Comparison of ENCODE assay signal across 14 cellular contexts in the genomic region with DNA sequence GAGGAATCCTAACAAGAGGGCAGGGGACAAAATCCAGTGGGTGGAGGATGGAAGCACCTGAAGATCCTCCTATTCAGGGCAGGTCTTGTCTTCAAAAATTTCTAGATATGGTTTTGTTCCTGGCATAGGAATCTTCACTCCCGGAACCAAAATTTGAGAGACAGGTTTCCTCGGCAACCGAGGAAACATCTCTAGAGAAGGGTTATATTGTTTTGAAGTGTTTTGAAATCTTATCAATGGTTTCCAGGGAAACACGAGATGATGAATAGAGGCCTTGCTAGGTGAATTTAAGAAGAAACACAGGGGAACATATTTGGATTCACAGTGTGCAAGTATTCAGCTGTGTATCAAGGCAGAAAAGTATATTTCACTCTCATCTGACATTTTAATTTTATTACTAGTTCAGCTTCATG.
DNase-seq lines count a peak whose midpoint lies in the region; ATAC-seq and TF ChIP-seq lines count a peak whose summit lies in the region.
"Had no signal": no experiment of that assay in that cellular context is flagged by ENCODE, and none has a peak within 500 bp of the region (broad histone marks: within the 10 kb centered on the region; RNA-seq: fewer than 3 reads in every experiment).

No MANE protein-coding gene starts in this region.

- no peak overlapping the region for H3K4me3 Mint-ChIP-seq in osteocyte (ENCODE audit: unreplicated experiment)
- no peak overlapping the region for H3K4me3 Mint-ChIP-seq in CD4-positive, alpha-beta T cell
- H3K4me3 Mint-ChIP-seq: activated B cell treated with CpG ODN at 0.5 μM for 24 hours, memory B cell had no signal

- TF ChIP-seq CTCF in gastroesophageal sphincter (IDR thresholded peaks at IDR 0.05) = peak in 1 of 4 experiments; percentile 31
- TF ChIP-seq CTCF in osteocyte (IDR thresholded peaks at IDR 0.05) = no peak
- no peak for TF ChIP-seq CTCF in CD4-positive, alpha-beta T cell (IDR thresholded peaks at IDR 0.05)

- peak overlapping the region; percentile 67 to 77 (median 72) for H3K27ac ChIP-seq in gastroesophageal sphincter
- H3K27ac ChIP-seq in CD4-positive, alpha-beta T cell (ENCODE audit: low read depth, low read length) = no peak overlapping the region
- H3K27ac ChIP-seq: body of pancreas had no signal

- ATAC-seq in gastroesophageal sphincter (no peak), HG02970 (IDR thresholded peaks at IDR 0.05; ENCODE audit: low FRiP score, unreplicated experiment) (no peak)
- ATAC-seq in CD4-positive, alpha-beta T cell (ENCODE audit: poor library complexity) = no peak

- no peaks in the 10 kb centered on the region for H3K27me3 ChIP-seq in gastroesophageal sphincter
- no peaks in the 10 kb centered on the region for H3K27me3 ChIP-seq in CD4-positive, alpha-beta T cell (ENCODE audit: control insufficient read depth, insufficient read depth, low read length)
- H3K27me3 ChIP-seq: body of pancreas had no signal

- peak; percentile 21 for DNase-seq in HT1080 (ENCODE audit: low read depth)
- DNase-seq in NCI-H748 treated with DMSO at 0.1 percent for 48 hours (lab: John Stamatoyannopoulos, UW) = peak; percentile 67
- DNase-seq in osteocyte (ENCODE audit: extremely low spot score, unreplicated experiment) = no peak
- DNase-seq in activated CD8-positive, alpha-beta memory T cell treated with anti-CD3 and anti-CD28 coated beads for 24 hours = no peak
- DNase-seq in CD4-positive, alpha-beta T cell = no peak
- DNase-seq: activated B cell treated with CpG ODN at 0.5 μM for 24 hours, body of pancreas, foreskin melanocyte, NCI-H1048, NCI-H510A had no signal

- no peaks in the 10 kb centered on the region for H3K36me3 ChIP-seq in gastroesophageal sphincter
- H3K36me3 ChIP-seq: HAP-1 had no signal

- POLR2A ChIA-PET in CD4-positive, alpha-beta T cell (lab: Charles Lee) = no interaction called here

- no peaks in the 10 kb centered on the region for H3K9me3 Mint-ChIP-seq in osteocyte (ENCODE audit: unreplicated experiment)
- H3K9me3 Mint-ChIP-seq in CD4-positive, alpha-beta T cell = peaks cover 3% of the 10 kb centered on the region
- H3K9me3 Mint-ChIP-seq: activated B cell treated with CpG ODN at 0.5 μM for 24 hours had no signal

- peak overlapping the region; percentile 68 for H3K27ac Mint-ChIP-seq in osteocyte (ENCODE audit: unreplicated experiment)
- H3K27ac Mint-ChIP-seq in CD4-positive, alpha-beta T cell = no peak overlapping the region
- H3K27ac Mint-ChIP-seq: activated B cell treated with CpG ODN at 0.5 μM for 24 hours, memory B cell had no signal

- H3K4me1 Mint-ChIP-seq in osteocyte (ENCODE audit: unreplicated experiment) = peaks cover 11% of the 10 kb centered on the region
- H3K4me1 Mint-ChIP-seq in CD4-positive, alpha-beta T cell (ENCODE audit: low read depth) = no peaks in the 10 kb centered on the region
- H3K4me1 Mint-ChIP-seq: activated B cell treated with CpG ODN at 0.5 μM for 24 hours, memory B cell had no signal

- no peaks in the 10 kb centered on the region for H3K27me3 Mint-ChIP-seq in osteocyte (ENCODE audit: unreplicated experiment)
- peaks cover 68% of the 10 kb centered on the region for H3K27me3 Mint-ChIP-seq in CD4-positive, alpha-beta T cell

- H3K4me3 ChIP-seq in gastroesophageal sphincter = peak overlapping the region in 1 of 2 donors; percentile 38
- H3K4me3 ChIP-seq: body of pancreas, HAP-1 had no signal

- WGBS in gastroesophageal sphincter (ENCODE audit: low coverage in 1 of 2), 2 donors = 0 to 5% methylated on average over 4 of the region's 4 CpGs

- H3K36me3 Mint-ChIP-seq in osteocyte (ENCODE audit: unreplicated experiment) = peaks cover 1% of the 10 kb centered on the region
- H3K36me3 Mint-ChIP-seq in CD4-positive, alpha-beta T cell (ENCODE audit: low read depth) = no peaks in the 10 kb centered on the region
- H3K36me3 Mint-ChIP-seq: memory B cell had no signal

- H3K9me3 ChIP-seq in gastroesophageal sphincter = no peaks in the 10 kb centered on the region
- no peaks in the 10 kb centered on the region for H3K9me3 ChIP-seq in CD4-positive, alpha-beta T cell (ENCODE audit: control insufficient read depth, low read length)
- H3K9me3 ChIP-seq: body of pancreas, HAP-1 had no signal

- peaks cover 0 to 26% (median 3%) of the 10 kb centered on the region in 3 donors for H3K4me1 ChIP-seq in gastroesophageal sphincter
- H3K4me1 ChIP-seq: HAP-1 had no signal

- intact Hi-C loops in CD4-positive, alpha-beta T cell (cut with DNase I, micrococcal nuclease) = no loop called here

- TF ChIP-seq EP300 in gastroesophageal sphincter (IDR thresholded peaks at IDR 0.05) = no peak

- no peak for TF ChIP-seq POLR2A in gastroesophageal sphincter (IDR thresholded peaks at IDR 0.05)

- CTCF ChIA-PET in CD4-positive, alpha-beta T cell (lab: Charles Lee) = no interaction called here

Comparison
In these comparisons a context has a peak if more than half of its experiments do, and no peak if none do; other contexts are left out.
1. DNase-seq: peak in HT1080 (single experiment) and NCI-H748 treated with DMSO at 0.1 percent for 48 hours (single experiment); none in osteocyte (single experiment), activated CD8-positive, alpha-beta memory T cell treated with anti-CD3 and anti-CD28 coated beads for 24 hours (single experiment) and CD4-positive, alpha-beta T cell (0 of 10).